In the genomic region with DNA sequence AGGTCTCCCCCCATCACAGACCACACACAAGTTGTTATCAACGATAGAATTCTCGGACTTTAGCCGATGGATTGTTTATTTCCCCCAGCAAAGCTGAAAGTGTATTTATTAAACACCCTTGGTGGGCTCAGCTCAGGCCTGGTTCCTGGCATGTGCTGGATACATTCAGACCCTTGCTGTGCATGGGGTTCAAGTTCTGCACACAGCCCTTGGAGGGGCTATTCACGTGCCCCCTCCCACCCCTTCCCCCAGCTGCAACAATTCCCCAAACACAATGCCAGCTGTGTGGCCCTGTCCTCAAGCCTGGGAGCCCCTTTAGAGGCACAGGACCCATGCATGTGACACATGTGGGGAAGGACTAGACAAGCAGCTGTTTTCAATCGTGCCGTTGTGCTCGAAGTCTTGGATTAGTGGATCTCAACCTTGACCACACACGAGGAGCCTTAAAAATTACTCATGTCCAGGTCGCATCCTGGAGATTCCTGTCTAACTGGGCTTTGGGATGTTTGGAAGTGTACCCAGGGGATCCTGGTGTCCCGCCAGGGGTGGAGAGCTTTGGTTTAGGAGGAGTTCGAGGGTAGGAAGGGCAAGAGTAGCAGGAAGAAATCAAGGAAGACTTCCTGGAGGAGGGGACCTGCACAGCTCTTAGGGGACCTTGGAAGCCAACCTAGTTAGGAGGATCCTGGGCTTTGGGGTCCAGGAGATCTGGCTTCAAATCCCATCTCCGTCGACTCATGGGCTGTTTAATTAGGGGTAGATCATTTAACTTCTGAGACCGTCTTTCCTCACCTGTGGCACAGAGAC, we compare ENCODE assay signal across 17 cellular contexts.
"Had no signal": no experiment of that assay in that cellular context is flagged by ENCODE, and none has a peak within 500 bp of the region (broad histone marks: within the 10 kb centered on the region; RNA-seq: fewer than 3 reads in every experiment).

No MANE protein-coding gene starts in this region.

- H3K4me3 ChIP-seq: sigmoid colon, spleen, upper lobe of left lung had no signal

- DNase-seq: activated CD4-positive, alpha-beta memory T cell treated with anti-CD3 and anti-CD28 coated beads, Interleukin-2, amount 10 ng/mL, durations not matched to agents 7 days and 5 days; activated CD4-positive, alpha-beta T cell treated with anti-CD3 and anti-CD28 coated beads for 48 hours; activated CD4-positive, CD25-positive, alpha-beta regulatory T cell; activated CD8-positive, alpha-beta memory T cell treated with anti-CD3 and anti-CD28 coated beads, Interleukin-2, amount 10 ng/mL, durations not matched to agents 7 days and 5 days; activated naive CD4-positive, alpha-beta T cell; effector CD8-positive, alpha-beta T cell; immature natural killer cell; mesenchymal stem cell; natural killer cell; sigmoid colon; spleen; stimulated activated CD4-positive, alpha-beta T cell treated with anti-CD3 and anti-CD28 coated beads, Interleukin-4, amount 100 ng/mL, for 4 hours; stimulated activated naive CD4-positive, alpha-beta T cell; substantia nigra; T1000; upper lobe of left lung had no signal

- H3K36me3 Mint-ChIP-seq: natural killer cell had no signal

- H3K9me3 ChIP-seq: sigmoid colon, spleen, upper lobe of left lung had no signal

- H3K4me1 Mint-ChIP-seq: activated CD8-positive, alpha-beta memory T cell treated with anti-CD3 and anti-CD28 coated beads, Interleukin-2, amount 10 ng/mL, durations not matched to agents 7 days and 5 days had no signal

- H3K27ac Mint-ChIP-seq: activated CD4-positive, alpha-beta memory T cell treated with anti-CD3 and anti-CD28 coated beads, Interleukin-2, amount 10 ng/mL, durations not matched to agents 7 days and 5 days; activated CD8-positive, alpha-beta memory T cell treated with anti-CD3 and anti-CD28 coated beads, Interleukin-2, amount 10 ng/mL, durations not matched to agents 7 days and 5 days; dendritic cell treated with granulocyte-macrophage colony-stimulating factor and Interleukin-4, amounts not matched to agents 40 ng/mL and 50 ng/mL, for 4 days had no signal

- H3K4me3 Mint-ChIP-seq: activated CD4-positive, alpha-beta memory T cell treated with anti-CD3 and anti-CD28 coated beads, Interleukin-2, amount 10 ng/mL, durations not matched to agents 7 days and 5 days; activated CD8-positive, alpha-beta memory T cell treated with anti-CD3 and anti-CD28 coated beads, Interleukin-2, amount 10 ng/mL, durations not matched to agents 7 days and 5 days; dendritic cell treated with granulocyte-macrophage colony-stimulating factor and Interleukin-4, amounts not matched to agents 40 ng/mL and 50 ng/mL, for 4 days; immature natural killer cell; natural killer cell had no signal

- ATAC-seq: activated CD8-positive, alpha-beta memory T cell treated with anti-CD3 and anti-CD28 coated beads, Interleukin-2, amount 10 ng/mL, durations not matched to agents 7 days and 5 days; natural killer cell had no signal

- H3K27me3 ChIP-seq: sigmoid colon, spleen, upper lobe of left lung had no signal

- H3K9me3 Mint-ChIP-seq: activated CD4-positive, alpha-beta memory T cell treated with anti-CD3 and anti-CD28 coated beads, Interleukin-2, amount 10 ng/mL, durations not matched to agents 7 days and 5 days; dendritic cell treated with granulocyte-macrophage colony-stimulating factor and Interleukin-4, amounts not matched to agents 40 ng/mL and 50 ng/mL, for 4 days; immature natural killer cell; natural killer cell had no signal

- H3K27ac ChIP-seq: spleen, upper lobe of left lung had no signal

- H3K27me3 Mint-ChIP-seq: activated CD4-positive, alpha-beta memory T cell treated with anti-CD3 and anti-CD28 coated beads, Interleukin-2, amount 10 ng/mL, durations not matched to agents 7 days and 5 days; activated CD8-positive, alpha-beta memory T cell treated with anti-CD3 and anti-CD28 coated beads, Interleukin-2, amount 10 ng/mL, durations not matched to agents 7 days and 5 days; dendritic cell treated with granulocyte-macrophage colony-stimulating factor and Interleukin-4, amounts not matched to agents 40 ng/mL and 50 ng/mL, for 4 days had no signal
